Comparison of ENCODE assay signal across 10 cellular contexts in genomic region chr17:43211123-43211479, GRCh38. TPM values are rescaled to one million over a fixed set of nuclear protein-coding genes. Genes with fewer than 3 reads are reported as not detected.
DNase-seq lines count a peak whose midpoint lies in the region; ATAC-seq, FAIRE-seq and TF ChIP-seq lines count a peak whose summit lies in the region.
"Had no signal": no experiment of that assay in that cellular context is flagged by ENCODE, and none has a peak within 500 bp of the region (broad histone marks: within the 10 kb centered on the region; RNA-seq: fewer than 3 reads in every experiment).

No MANE protein-coding gene starts in this region.

- H3K36me3 ChIP-seq in cardiac muscle cell (peaks cover 13% of the 10 kb centered on the region), GM12878 (ENCODE audit: control insufficient read depth in 2 of 2, insufficient read depth in 2 of 2, low read length in 1 of 2) (peaks cover 1 to 8% of the 10 kb centered on the region in 2 experiments; a peak in 3 of 4 replicates), right lobe of liver (peaks cover 0 to 43% (median 9%) of the 10 kb centered on the region in 4 donors), upper lobe of left lung (peaks cover 9 to 51% (median 27%) of the 10 kb centered on the region in 4 donors)

- no peaks in the 10 kb centered on the region for H3K9me3 ChIP-seq in cardiac muscle cell (ENCODE audit: low read depth)
- H3K9me3 ChIP-seq in GM12878 (replicated peaks; ENCODE audit: control insufficient read depth, insufficient read depth, low read length) = no peaks in the 10 kb centered on the region
- H3K9me3 ChIP-seq in right lobe of liver = no peaks in the 10 kb centered on the region
- H3K9me3 ChIP-seq in upper lobe of left lung = no peaks in the 10 kb centered on the region

- no peaks in the 10 kb centered on the region for H3K27me3 ChIP-seq in cardiac muscle cell
- no peaks in the 10 kb centered on the region for H3K27me3 ChIP-seq in GM12878 (replicated peaks in 1 of 2; ENCODE audit: control insufficient read depth in 2 of 2, insufficient read depth in 2 of 2, low read length in 1 of 2)
- H3K27me3 ChIP-seq in right lobe of liver = no peaks in the 10 kb centered on the region
- no peaks in the 10 kb centered on the region for H3K27me3 ChIP-seq in upper lobe of left lung

- H3K4me3 ChIP-seq in cardiac muscle cell (peak overlapping the region; percentile 48), GM12878 (peak overlapping the region; percentile 75), right lobe of liver (peak overlapping the region; percentile 46 to 60 (median 57)), upper lobe of left lung (peak overlapping the region; percentile 1 to 73 (median 67))

- peak overlapping the region; percentile 73 for H3K4me2 ChIP-seq in GM12878 (ENCODE audit: control insufficient read depth, insufficient read depth)

- TF ChIP-seq POLR2A in GM12878 (IDR thresholded peaks at IDR 0.05; ENCODE audit: low read depth, low read length) (no peak), right lobe of liver (IDR thresholded peaks at IDR 0.05) (no peak), upper lobe of left lung (IDR thresholded peaks at IDR 0.05) (no peak)

- intact Hi-C loops in Right ventricle myocardium inferior (cut with DNase I) (loop anchor here (10.0 kb wide), 1 partner anchor 104 kb away; no protein-coding TSS in a partner anchor), GM12878 (cut with micrococcal nuclease; ENCODE audit: unreplicated experiment) (no loop called here), right lobe of liver (cut with DNase I) (no loop called here)

- POLR2A ChIA-PET in GM12878 (lab: Charles Lee) = interaction anchor here (0.8 to 4.4 kb wide), 3 partner anchors 37 to 157 kb away, joined by 3 to 31 read pairs (median 3); no protein-coding TSS in a partner anchor

- peaks cover 17% of the 10 kb centered on the region for H3K79me2 ChIP-seq in GM12878 (ENCODE audit: control insufficient read depth, insufficient read depth, low read length)

- RAD21 ChIA-PET in GM12878 (lab: Charles Lee; ENCODE audit: unreplicated experiment) = interaction anchor here (2.4 to 2.9 kb wide), 2 partner anchors 39 to 104 kb away, joined by 15 read pairs; partner anchors contain the start of gene NBR1

- CTCF ChIA-PET in GM12878 (lab: Yijun Ruan, JAX) = interaction anchor here (1.0 to 1.8 kb wide), 5 partner anchors 39 to 273 kb away, joined by 3 to 6 read pairs (median 5); partner anchors contain the start of genes DHX8, NBR1 and RPL27

- WGBS in GM12878 (ENCODE audit: insufficient coverage, insufficient replicate concordance, low lambda C conversion rate, missing lambda C conversion rate) = 0% methylated on average over 2 of the region's 2 CpGs
- WGBS in right lobe of liver (ENCODE audit: insufficient coverage, low coverage, low lambda C conversion rate, missing lambda C conversion rate) = 11% methylated on average over 2 of the region's 2 CpGs
- WGBS in upper lobe of left lung, 2 donors = 13 to 14% methylated on average over 2 of the region's 2 CpGs

- ATAC-seq in Right ventricle myocardium inferior = no peak
- no peak for ATAC-seq in GM12878
- ATAC-seq in right lobe of liver = no peak
- no peak for ATAC-seq in upper lobe of left lung (ENCODE audit: low FRiP score in 2 of 2)
- no peak for ATAC-seq in HG03460 (IDR thresholded peaks at IDR 0.05; ENCODE audit: unreplicated experiment)
- ATAC-seq in HG03378 (IDR thresholded peaks at IDR 0.05; ENCODE audit: unreplicated experiment) = no peak

- in situ Hi-C loops in GM12878 (cut with MboI) (loop anchor here (10.0 to 25.0 kb wide), 9 partner anchors 104 to 1651 kb away; partner anchors contain the start of genes DNAJC7, EIF1, HDAC5 and MEOX1), ACHN (cut with HindIII; ENCODE audit: low pct_ligation_motif_present, low pct_unique_long_range_greater_than_20kb, low sequenced_read_pairs) (no loop called here)

- peak overlapping the region; percentile 82 for H2AFZ ChIP-seq in GM12878 (ENCODE audit: control insufficient read depth, low read depth, low read length)

- peak overlapping the region; percentile 86 for H3K9ac ChIP-seq in GM12878 (ENCODE audit: control insufficient read depth, insufficient read depth, low read length)

- no peak for TF ChIP-seq RAD21 in GM12878 (IDR thresholded peaks at IDR 0.05; ENCODE audit: insufficient read depth, low read depth, low read length)

- SMC1A ChIA-PET in GM12878 (lab: Charles Lee; ENCODE audit: uncharacterized antibody, unreplicated experiment) = interaction anchor here (1.0 to 3.9 kb wide), 4 partner anchors 10 to 104 kb away, joined by 3 to 20 read pairs (median 8); no protein-coding TSS in a partner anchor

- TSS peak; percentile 94 for BruUV-seq in GM12878 (replicated peaks; lab: Mats Ljungman, UMichigan)

- H3K27ac ChIP-seq in cardiac muscle cell = no peak overlapping the region
- H3K27ac ChIP-seq in GM12878 (ENCODE audit: control insufficient read depth, insufficient read depth) = peak overlapping the region; percentile 88
- H3K27ac ChIP-seq in right lobe of liver = peak overlapping the region; percentile 63 to 78 (median 68)
- H3K27ac ChIP-seq in upper lobe of left lung = peak overlapping the region; percentile 78 to 94 (median 90)

- no peak for DNase-seq in cardiac muscle cell (ENCODE audit: low read depth in 1 of 2, low spot score in 1 of 2)
- no peak for DNase-seq in Right ventricle myocardium inferior (ENCODE audit: missing footprints)
- DNase-seq in GM12878 (ENCODE audit: low read depth, low spot score) = no peak
- DNase-seq in right lobe of liver = no peak
- no peak for DNase-seq in upper lobe of left lung
- no peak for DNase-seq in ACHN

- no peak for TF ChIP-seq CTCF in cardiac muscle cell (IDR thresholded peaks at IDR 0.05; ENCODE audit: low read depth, low read length)
- TF ChIP-seq CTCF in GM12878 (IDR thresholded peaks at IDR 0.05 in 2 of 3, conservative IDR thresholded peaks at IDR 0.05 in 1 of 3; ENCODE audit: control insufficient read depth in 2 of 3, extremely low read depth in 1 of 3, insufficient read depth in 1 of 3, low read depth in 3 of 3, low read length in 3 of 3) = no peak
- no peak for TF ChIP-seq CTCF in right lobe of liver (IDR thresholded peaks at IDR 0.05)
- TF ChIP-seq CTCF in upper lobe of left lung (IDR thresholded peaks at IDR 0.05) = no peak

- H3K4me1 ChIP-seq in cardiac muscle cell (ENCODE audit: low read depth) (no peaks in the 10 kb centered on the region), GM12878 (ENCODE audit: control insufficient read depth, insufficient read depth, low read length) (peaks cover 10% of the 10 kb centered on the region), right lobe of liver (peaks cover 0 to 44% (median 17%) of the 10 kb centered on the region in 4 donors), upper lobe of left lung (peaks cover 14 to 24% (median 20%) of the 10 kb centered on the region in 4 donors)

- FAIRE-seq in GM12878 (lab: Jason Lieb, UNC) = no peak
- FAIRE-seq: endometrium, G401.6 had no signal

- H4K20me1 ChIP-seq in GM12878 (ENCODE audit: control insufficient read depth, insufficient read depth) = no peaks in the 10 kb centered on the region

- TF ChIP-seq EP300 in GM12878 (IDR thresholded peaks at IDR 0.05; ENCODE audit: borderline replicate concordance in 1 of 2, control insufficient read depth in 1 of 2, low read depth in 2 of 2, low read length in 2 of 2) (no peak), upper lobe of left lung (IDR thresholded peaks at IDR 0.05) (no peak)

RNA-seq across cellular contexts. Expression of gene TMEM106A, which starts 0.6 kb away (rescaled TPM):
- total RNA-seq in cardiac muscle cell = 4.2 and 5.8 TPM in 2 replicates
- 6.1 and 6.6 TPM in 2 replicates for polyA plus RNA-seq in cardiac muscle cell
- total RNA-seq in Right ventricle myocardium inferior = 4.1 TPM
- 81.0 and 84.7 TPM in 2 replicates for total RNA-seq in GM12878 (2013; cell fraction: nucleolus; rRNA removed)
- 7.9 and 8.9 TPM in 2 replicates for total RNA-seq in GM12878 (2014; rRNA removed)
- 8.0 and 9.3 TPM in 2 replicates for total RNA-seq in GM12878 (2014; rRNA removed; fragmentation: Illumina TruSeq; extraction: Trizol)
- 14.6 and 18.7 TPM in 2 replicates for total RNA-seq in GM12878 (2021)
- polyA plus RNA-seq in GM12878 (2011; ENCODE audit: low read depth) = 5.2 TPM
- polyA plus RNA-seq in GM12878 (2011; rRNA removed) = 8.7 and 13.9 TPM in 2 replicates
- polyA plus RNA-seq in GM12878 (2011; cell fraction: cytosol; rRNA removed) = 16.2 and 19.0 TPM in 2 replicates
- 26.4 and 28.4 TPM in 2 replicates for polyA plus RNA-seq in GM12878 (2011; cell fraction: nucleus; rRNA removed)
- polyA plus RNA-seq in GM12878 (2012) = 7.1 and 8.9 TPM in 2 replicates
- polyA plus RNA-seq in GM12878 (2014; fragmentation: Illumina TruSeq; extraction: Trizol) = 9.0 and 11.5 TPM in 2 replicates
- polyA plus RNA-seq in GM12878 (2014; fragmentation: Nextera tagmentation; extraction: Ambion mirVana) = 1 to 10 TPM; 2.3 to 2.6 TPM
- 9.3 and 13.1 TPM in 2 replicates for polyA plus RNA-seq in GM12878 (2014; rRNA removed)
- 10 to 100 TPM in 1 of 2 experiments, 1 to 10 TPM in 1; 8.8 to 14.1 TPM for polyA plus RNA-seq in GM12878 (2016; fragmentation: Nextera tagmentation; extraction: Ambion mirVana)
- polyA minus RNA-seq in GM12878 (2011; rRNA and poly(A)+ RNA removed) = 30.3 and 37.9 TPM in 2 replicates
- 6.7 TPM in 2 replicates for polyA minus RNA-seq in GM12878 (2011; cell fraction: cytosol; rRNA and poly(A)+ RNA removed)
- polyA minus RNA-seq in GM12878 (2011; cell fraction: nucleus; rRNA and poly(A)+ RNA removed) = 15.8 and 32.4 TPM in 2 replicates
- total RNA-seq in right lobe of liver = 1 to 10 TPM; 3.1 to 8.4 (median 4.5) TPM
- total RNA-seq in upper lobe of left lung = 10 to 100 TPM in 4 of 6 donors, 1 to 10 TPM in 2; 5.8 to 68.1 (median 16.9) TPM

RNA-seq across cellular contexts. Expression of gene CCDC200, which starts 17.3 kb away (rescaled TPM):
- total RNA-seq in cardiac muscle cell (0.48 TPM in 1 of 2 replicates, not detected in the other), Right ventricle myocardium inferior (not detected), GM12878 (2014; rRNA removed) (not detected in 2 replicates), GM12878 (2014; rRNA removed; fragmentation: Illumina TruSeq; extraction: Trizol) (not detected in 2 replicates), GM12878 (2021) (not detected in 2 replicates), right lobe of liver (not detected), upper lobe of left lung (1 to 10 TPM in 1 of 6 donors, not detected in 5; 8.4 TPM)
- polyA plus RNA-seq in cardiac muscle cell (2.8 and 6.1 TPM in 2 replicates), GM12878 (2011; rRNA removed) (not detected in 2 replicates), GM12878 (2014; fragmentation: Illumina TruSeq; extraction: Trizol) (not detected in 2 replicates), GM12878 (2014; fragmentation: Nextera tagmentation; extraction: Ambion mirVana) (1 to 10 TPM in 1 of 2 experiments, under 1 TPM in 1; 0.46 to 2.3 TPM), GM12878 (2014; rRNA removed) (not detected in 2 replicates), GM12878 (2016; fragmentation: Nextera tagmentation; extraction: Ambion mirVana) (1 to 10 TPM; 3.2 to 3.9 TPM)
- total RNA-seq in GM12878 (2013; cell fraction: nucleolus; rRNA removed) = not detected in 2 replicates
- polyA plus RNA-seq in GM12878 (2011; ENCODE audit: low read depth) = 1.7 TPM
- not detected in 2 replicates for polyA plus RNA-seq in GM12878 (2011; cell fraction: cytosol; rRNA removed)
- not detected in 2 replicates for polyA plus RNA-seq in GM12878 (2011; cell fraction: nucleus; rRNA removed)
- 3.0 and 6.4 TPM in 2 replicates for polyA plus RNA-seq in GM12878 (2012)
- polyA minus RNA-seq in GM12878 (2011; rRNA and poly(A)+ RNA removed) = not detected in 2 replicates
- polyA minus RNA-seq in GM12878 (2011; cell fraction: cytosol; rRNA and poly(A)+ RNA removed) = not detected in 2 replicates
- not detected in 2 replicates for polyA minus RNA-seq in GM12878 (2011; cell fraction: nucleus; rRNA and poly(A)+ RNA removed)

RNA-seq across cellular contexts. Expression of gene RNU2-1, which starts 22.7 kb away (rescaled TPM):
- total RNA-seq in cardiac muscle cell (not detected in 2 replicates), Right ventricle myocardium inferior (5,263 TPM), GM12878 (2014; rRNA removed) (not detected in 2 replicates), GM12878 (2014; rRNA removed; fragmentation: Illumina TruSeq; extraction: Trizol) (not detected in 2 replicates), GM12878 (2021) (9,631 and 10,813 TPM in 2 replicates), right lobe of liver (1,000 to 10,000 TPM in 3 of 6 experiments, 100 to 1,000 TPM in 1, not detected in 2; 626 to 4,576 (median 3,287) TPM), upper lobe of left lung (1,000 to 10,000 TPM in 2 of 6 donors, not detected in 4; 5,003 to 8,653 TPM)
- polyA plus RNA-seq in cardiac muscle cell (3.4 TPM in 1 of 2 replicates, not detected in the other), GM12878 (2011; rRNA removed) (not detected in 2 replicates), GM12878 (2014; fragmentation: Illumina TruSeq; extraction: Trizol) (not detected in 2 replicates), GM12878 (2014; fragmentation: Nextera tagmentation; extraction: Ambion mirVana) (not detected), GM12878 (2014; rRNA removed) (not detected in 2 replicates), GM12878 (2016; fragmentation: Nextera tagmentation; extraction: Ambion mirVana) (10 to 100 TPM; 17.5 to 17.7 TPM)
- total RNA-seq in GM12878 (2013; cell fraction: nucleolus; rRNA removed) = not detected in 2 replicates
- polyA plus RNA-seq in GM12878 (2011; ENCODE audit: low read depth) = not detected
- not detected in 2 replicates for polyA plus RNA-seq in GM12878 (2011; cell fraction: cytosol; rRNA removed)
- not detected in 2 replicates for polyA plus RNA-seq in GM12878 (2011; cell fraction: nucleus; rRNA removed)
- polyA plus RNA-seq in GM12878 (2012) = not detected in 2 replicates
- not detected in 2 replicates for polyA minus RNA-seq in GM12878 (2011; rRNA and poly(A)+ RNA removed)
- not detected in 2 replicates for polyA minus RNA-seq in GM12878 (2011; cell fraction: cytosol; rRNA and poly(A)+ RNA removed)
- not detected in 2 replicates for polyA minus RNA-seq in GM12878 (2011; cell fraction: nucleus; rRNA and poly(A)+ RNA removed)

RNA-seq across cellular contexts. Expression of gene NBR1, which starts 40.1 kb away (rescaled TPM):
- total RNA-seq in cardiac muscle cell (50.1 and 62.8 TPM in 2 replicates), Right ventricle myocardium inferior (96.9 TPM), GM12878 (2014; rRNA removed) (27.2 and 27.7 TPM in 2 replicates), GM12878 (2014; rRNA removed; fragmentation: Illumina TruSeq; extraction: Trizol) (29.9 and 32.9 TPM in 2 replicates), GM12878 (2021) (26.9 and 29.2 TPM in 2 replicates), right lobe of liver (10 to 100 TPM; 34.7 to 71.0 (median 49.2) TPM), upper lobe of left lung (10 to 100 TPM; 52.4 to 95.5 (median 76.5) TPM)
- polyA plus RNA-seq in cardiac muscle cell (45.5 and 51.8 TPM in 2 replicates), GM12878 (2011; rRNA removed) (55.2 and 57.9 TPM in 2 replicates), GM12878 (2014; fragmentation: Illumina TruSeq; extraction: Trizol) (33.7 and 42.5 TPM in 2 replicates), GM12878 (2014; fragmentation: Nextera tagmentation; extraction: Ambion mirVana) (1 to 10 TPM; 3.5 to 6.2 TPM), GM12878 (2014; rRNA removed) (16.8 and 19.7 TPM in 2 replicates), GM12878 (2016; fragmentation: Nextera tagmentation; extraction: Ambion mirVana) (10 to 100 TPM; 29.3 to 30.2 TPM)
- 56.0 and 62.9 TPM in 2 replicates for total RNA-seq in GM12878 (2013; cell fraction: nucleolus; rRNA removed)
- 19.3 TPM for polyA plus RNA-seq in GM12878 (2011; ENCODE audit: low read depth)
- polyA plus RNA-seq in GM12878 (2011; cell fraction: cytosol; rRNA removed) = 34.9 and 35.5 TPM in 2 replicates
- polyA plus RNA-seq in GM12878 (2011; cell fraction: nucleus; rRNA removed) = 23.2 and 28.4 TPM in 2 replicates
- 22.2 and 28.9 TPM in 2 replicates for polyA plus RNA-seq in GM12878 (2012)
- 83.7 and 92.1 TPM in 2 replicates for polyA minus RNA-seq in GM12878 (2011; rRNA and poly(A)+ RNA removed)
- 21.0 and 24.5 TPM in 2 replicates for polyA minus RNA-seq in GM12878 (2011; cell fraction: cytosol; rRNA and poly(A)+ RNA removed)
- polyA minus RNA-seq in GM12878 (2011; cell fraction: nucleus; rRNA and poly(A)+ RNA removed) = 22.2 and 22.6 TPM in 2 replicates
